In the genomic region with DNA sequence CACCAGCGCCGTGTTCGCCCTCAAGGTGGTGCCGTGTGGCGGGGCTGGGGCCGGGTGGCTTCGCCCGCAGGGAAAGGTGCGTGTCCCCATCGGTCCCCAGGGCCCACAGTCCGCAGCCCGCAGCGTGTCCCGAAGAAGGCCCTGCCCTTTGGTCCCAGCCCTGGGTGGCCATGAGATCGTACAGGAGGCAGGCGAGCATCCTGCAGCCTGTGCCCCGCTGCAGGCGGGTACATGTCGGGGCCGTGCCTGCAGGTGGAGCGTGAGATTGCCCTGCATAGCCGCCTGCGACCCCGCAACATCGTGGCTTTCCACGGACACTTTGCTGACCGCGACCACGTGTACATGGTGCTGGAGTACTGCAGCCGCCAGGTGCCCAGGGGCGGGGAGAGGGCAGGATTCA, we compare ENCODE assay signal across 4 cellular contexts.
A peak's percentile ranks its signal among the peaks of the same experiment; 100 is the strongest.
TF ChIP-seq lines count a peak whose summit lies in the region.

No MANE protein-coding gene starts in this region.

TF ChIP-seq in SK-N-SH treated with all-trans-retinoic acid at 6 μM for 48 hours, 23 proteins besides CTCF, POLR2A, EP300 and RAD21 (continues in another document):
- TF ChIP-seq ZNF70 (CRISPR knock-in tag; IDR thresholded peaks at IDR 0.05) (no peak), ISL1 (CRISPR knock-in tag; IDR thresholded peaks at IDR 0.05) (no peak), ZNF8 (CRISPR knock-in tag; IDR thresholded peaks at IDR 0.05) (no peak), CSDC2 (CRISPR knock-in tag; IDR thresholded peaks at IDR 0.05) (no peak), ZC3H10 (CRISPR knock-in tag; IDR thresholded peaks at IDR 0.05) (no peak), TCF4 (CRISPR knock-in tag; IDR thresholded peaks at IDR 0.05; ENCODE audit: borderline replicate concordance) (no peak), TOX (CRISPR knock-in tag; IDR thresholded peaks at IDR 0.05; ENCODE audit: borderline replicate concordance) (no peak), BACH2 (CRISPR knock-in tag; IDR thresholded peaks at IDR 0.05; ENCODE audit: borderline replicate concordance) (no peak), RARB (CRISPR knock-in tag; IDR thresholded peaks at IDR 0.05) (no peak), ARNTL (CRISPR knock-in tag; IDR thresholded peaks at IDR 0.05; ENCODE audit: borderline replicate concordance, low read depth) (no peak)
- TF ChIP-seq, protein P1, sequence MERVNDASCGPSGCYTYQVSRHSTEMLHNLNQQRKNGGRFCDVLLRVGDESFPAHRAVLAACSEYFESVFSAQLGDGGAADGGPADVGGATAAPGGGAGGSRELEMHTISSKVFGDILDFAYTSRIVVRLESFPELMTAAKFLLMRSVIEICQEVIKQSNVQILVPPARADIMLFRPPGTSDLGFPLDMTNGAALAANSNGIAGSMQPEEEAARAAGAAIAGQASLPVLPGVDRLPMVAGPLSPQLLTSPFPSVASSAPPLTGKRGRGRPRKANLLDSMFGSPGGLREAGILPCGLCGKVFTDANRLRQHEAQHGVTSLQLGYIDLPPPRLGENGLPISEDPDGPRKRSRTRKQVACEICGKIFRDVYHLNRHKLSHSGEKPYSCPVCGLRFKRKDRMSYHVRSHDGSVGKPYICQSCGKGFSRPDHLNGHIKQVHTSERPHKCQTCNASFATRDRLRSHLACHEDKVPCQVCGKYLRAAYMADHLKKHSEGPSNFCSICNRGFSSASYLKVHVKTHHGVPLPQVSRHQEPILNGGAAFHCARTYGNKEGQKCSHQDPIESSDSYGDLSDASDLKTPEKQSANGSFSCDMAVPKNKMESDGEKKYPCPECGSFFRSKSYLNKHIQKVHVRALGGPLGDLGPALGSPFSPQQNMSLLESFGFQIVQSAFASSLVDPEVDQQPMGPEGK (CRISPR knock-in tag; IDR thresholded peaks at IDR 0.05; ENCODE audit: borderline replicate concordance): no peak
- TF ChIP-seq, protein P2, sequence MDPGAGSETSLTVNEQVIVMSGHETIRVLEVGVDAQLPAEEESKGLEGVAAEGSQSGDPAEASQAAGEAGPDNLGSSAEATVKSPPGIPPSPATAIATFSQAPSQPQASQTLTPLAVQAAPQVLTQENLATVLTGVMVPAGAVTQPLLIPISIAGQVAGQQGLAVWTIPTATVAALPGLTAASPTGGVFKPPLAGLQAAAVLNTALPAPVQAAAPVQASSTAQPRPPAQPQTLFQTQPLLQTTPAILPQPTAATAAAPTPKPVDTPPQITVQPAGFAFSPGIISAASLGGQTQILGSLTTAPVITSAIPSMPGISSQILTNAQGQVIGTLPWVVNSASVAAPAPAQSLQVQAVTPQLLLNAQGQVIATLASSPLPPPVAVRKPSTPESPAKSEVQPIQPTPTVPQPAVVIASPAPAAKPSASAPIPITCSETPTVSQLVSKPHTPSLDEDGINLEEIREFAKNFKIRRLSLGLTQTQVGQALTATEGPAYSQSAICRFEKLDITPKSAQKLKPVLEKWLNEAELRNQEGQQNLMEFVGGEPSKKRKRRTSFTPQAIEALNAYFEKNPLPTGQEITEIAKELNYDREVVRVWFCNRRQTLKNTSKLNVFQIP (CRISPR knock-in tag; IDR thresholded peaks at IDR 0.05; ENCODE audit: borderline replicate concordance, low read depth): no peak

TF ChIP-seq in SK-N-SH, 30 proteins besides CTCF, POLR2A, EP300 and RAD21 (continues in another document):
- TF ChIP-seq NRF1 (IDR thresholded peaks at IDR 0.05; ENCODE audit: low read depth, low read length) (no peak), MXI1 (IDR thresholded peaks at IDR 0.05; ENCODE audit: low read depth, low read length) (no peak), RXRA (IDR thresholded peaks at IDR 0.05; ENCODE audit: borderline replicate concordance, low read depth) (no peak), TAF1 (IDR thresholded peaks at IDR 0.05; ENCODE audit: borderline replicate concordance, low read depth, low read length) (no peak), NFIC (IDR thresholded peaks at IDR 0.05; ENCODE audit: borderline replicate concordance) (no peak), PBX3 (IDR thresholded peaks at IDR 0.05) (no peak), RFX5 (IDR thresholded peaks at IDR 0.05; ENCODE audit: low read length) (no peak), SMC3 (IDR thresholded peaks at IDR 0.05; ENCODE audit: low read depth, low read length) (no peak), RCOR1 (IDR thresholded peaks at IDR 0.05; ENCODE audit: low read length) (no peak), EZH2phosphoT487 (IDR thresholded peaks at IDR 0.05; ENCODE audit: borderline replicate concordance, low read depth) (no peak), USF1 (IDR thresholded peaks at IDR 0.05; ENCODE audit: borderline replicate concordance, low read depth) (no peak), GABPA (IDR thresholded peaks at IDR 0.05; ENCODE audit: low read depth) (no peak), FOXM1 (IDR thresholded peaks at IDR 0.05; ENCODE audit: low read depth) (no peak), ZBTB33 (IDR thresholded peaks at IDR 0.05; ENCODE audit: borderline replicate concordance, low read depth) (no peak)

TF ChIP-seq in HEK293, 187 proteins besides CTCF, POLR2A, EP300 and RAD21:
- TF ChIP-seq, protein P3, sequence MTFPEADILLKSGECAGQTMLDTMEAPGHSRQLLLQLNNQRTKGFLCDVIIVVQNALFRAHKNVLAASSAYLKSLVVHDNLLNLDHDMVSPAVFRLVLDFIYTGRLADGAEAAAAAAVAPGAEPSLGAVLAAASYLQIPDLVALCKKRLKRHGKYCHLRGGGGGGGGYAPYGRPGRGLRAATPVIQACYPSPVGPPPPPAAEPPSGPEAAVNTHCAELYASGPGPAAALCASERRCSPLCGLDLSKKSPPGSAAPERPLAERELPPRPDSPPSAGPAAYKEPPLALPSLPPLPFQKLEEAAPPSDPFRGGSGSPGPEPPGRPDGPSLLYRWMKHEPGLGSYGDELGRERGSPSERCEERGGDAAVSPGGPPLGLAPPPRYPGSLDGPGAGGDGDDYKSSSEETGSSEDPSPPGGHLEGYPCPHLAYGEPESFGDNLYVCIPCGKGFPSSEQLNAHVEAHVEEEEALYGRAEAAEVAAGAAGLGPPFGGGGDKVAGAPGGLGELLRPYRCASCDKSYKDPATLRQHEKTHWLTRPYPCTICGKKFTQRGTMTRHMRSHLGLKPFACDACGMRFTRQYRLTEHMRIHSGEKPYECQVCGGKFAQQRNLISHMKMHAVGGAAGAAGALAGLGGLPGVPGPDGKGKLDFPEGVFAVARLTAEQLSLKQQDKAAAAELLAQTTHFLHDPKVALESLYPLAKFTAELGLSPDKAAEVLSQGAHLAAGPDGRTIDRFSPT (tag by site-specific recombination; IDR thresholded peaks at IDR 0.05): peak; percentile 29; the same call in 1 of the 2 replicates
- TF ChIP-seq ZNF561 (tag by site-specific recombination; IDR thresholded peaks at IDR 0.05; ENCODE audit: borderline replicate concordance): no peak

TF ChIP-seq in H1, 55 proteins besides CTCF, POLR2A, EP300 and RAD21:
- TF ChIP-seq GABPA (IDR thresholded peaks at IDR 0.05; ENCODE audit: borderline replicate concordance, insufficient read depth, low read length) (0 out of 2 replicates have a peak, but pooled peaks have one; percentile 42), YY1 (IDR thresholded peaks at IDR 0.05; ENCODE audit: low read depth, low read length) (no peak)
